8 cellular contexts compared by ENCODE assay signal in genomic region chr4:102535398-102536082, GRCh38. TPM values are rescaled to one million over a fixed set of nuclear protein-coding genes. Genes with fewer than 3 reads are reported as not detected.
DNase-seq lines count a peak whose midpoint lies in the region; ATAC-seq and TF ChIP-seq lines count a peak whose summit lies in the region.

No MANE protein-coding gene starts in this region.

- H3K9me3 ChIP-seq in mammary epithelial cell (replicated peaks; ENCODE audit: insufficient read depth, low read length) (no peaks in the 10 kb centered on the region), esophagus muscularis mucosa (no peaks in the 10 kb centered on the region), hepatocyte (ENCODE audit: low read depth) (no peaks in the 10 kb centered on the region)

- H3K4me1 ChIP-seq in mammary epithelial cell (ENCODE audit: insufficient read depth, low read length): peaks cover 29% of the 10 kb centered on the region
- H3K4me1 ChIP-seq in esophagus muscularis mucosa: peaks cover 0 to 13% (median 12%) of the 10 kb centered on the region in 4 donors
- H3K4me1 ChIP-seq in hepatocyte (ENCODE audit: insufficient read depth): peaks cover 9% of the 10 kb centered on the region

- H3K79me2 ChIP-seq in mammary epithelial cell (ENCODE audit: insufficient read depth, low read length) (peaks cover 26% of the 10 kb centered on the region), hepatocyte (peaks cover 13% of the 10 kb centered on the region)

- in situ Hi-C loops in mammary epithelial cell (cut with MboI; ENCODE audit: low sequenced_read_pairs in 2 of 2): no loop called here

- TF ChIP-seq EP300 in esophagus muscularis mucosa (IDR thresholded peaks at IDR 0.05): no peak

- no TSS peak for BruUV-seq in mammary epithelial cell (replicated peaks; lab: Mats Ljungman, UMichigan)

- DNase-seq in AG20443 (ENCODE audit: low spot score) (peak; percentile 42), mammary epithelial cell (peak; percentile 61), esophagus muscularis mucosa (ENCODE audit: extremely low spot score) (no peak), hepatocyte (ENCODE audit: low spot score) (no peak), AML-193 (lab: John Stamatoyannopoulos, UW) (no peak)
- DNase-seq in stimulated activated CD4-positive, alpha-beta T cell treated with anti-CD3 and anti-CD28 coated beads, Interleukin-4, amount 100 ng/mL, for 4 hours: no peak

- WGBS in mammary epithelial cell (ENCODE audit: low coverage, missing lambda C conversion rate): 55% methylated on average over 4 of the region's 4 CpGs
- WGBS in esophagus muscularis mucosa: 85% methylated on average over 4 of the region's 4 CpGs
- WGBS in hepatocyte (ENCODE audit: low lambda C conversion rate, missing lambda C conversion rate): 88% methylated on average over 4 of the region's 4 CpGs

- no peak for TF ChIP-seq CTCF in mammary epithelial cell (conservative IDR thresholded peaks at IDR 0.05 in 1 of 2, IDR thresholded peaks at IDR 0.05 in 1 of 2; ENCODE audit: extremely low read depth in 1 of 2, insufficient read depth in 1 of 2, low read depth in 1 of 2, low read length in 2 of 2)
- TF ChIP-seq CTCF in esophagus muscularis mucosa (IDR thresholded peaks at IDR 0.05): no peak
- no peak for TF ChIP-seq CTCF in hepatocyte (IDR thresholded peaks at IDR 0.05; ENCODE audit: poor library complexity)

- H4K20me1 ChIP-seq in mammary epithelial cell (ENCODE audit: insufficient read depth, low read length) (no peaks in the 10 kb centered on the region), hepatocyte (ENCODE audit: insufficient read depth, poor library complexity, severe bottlenecking) (no peaks in the 10 kb centered on the region)

- no peaks in the 10 kb centered on the region for H3K9me2 ChIP-seq in hepatocyte (replicated peaks; ENCODE audit: insufficient read depth)

- peak; percentile 88 for ATAC-seq in GM19463 (IDR thresholded peaks at IDR 0.05; ENCODE audit: unreplicated experiment)
- ATAC-seq in HG03460 (IDR thresholded peaks at IDR 0.05; ENCODE audit: unreplicated experiment): peak; percentile 46

- H3K27me3 ChIP-seq in mammary epithelial cell (ENCODE audit: insufficient read depth, low read length) (no peaks in the 10 kb centered on the region), esophagus muscularis mucosa (no peaks in the 10 kb centered on the region), hepatocyte (no peaks in the 10 kb centered on the region)

- dilution Hi-C loops in mammary epithelial cell (cut with HindIII; ENCODE audit: low sequenced_read_pairs): no loop called here

- no peak overlapping the region for H2AFZ ChIP-seq in mammary epithelial cell (ENCODE audit: low read depth, low read length)
- no peak overlapping the region for H2AFZ ChIP-seq in hepatocyte

- CTCF ChIA-PET in mammary epithelial cell (lab: Charles Lee; ENCODE audit: low non-redundant PET): no interaction called here

- no peak overlapping the region for H3K4me3 ChIP-seq in mammary epithelial cell (replicated peaks in 1 of 3; ENCODE audit: insufficient read depth in 1 of 3, low read depth in 2 of 3, low read length in 3 of 3)
- H3K4me3 ChIP-seq in esophagus muscularis mucosa: no peak overlapping the region
- no peak overlapping the region for H3K4me3 ChIP-seq in hepatocyte

- intact Hi-C loops in mammary epithelial cell (cut with micrococcal nuclease): loop anchor here (5.0 kb wide), 1 partner anchor 33 kb away; the partner anchor contains the start of gene NFKB1
- intact Hi-C loops in esophagus muscularis mucosa (cut with DNase I): no loop called here

- TF ChIP-seq POLR2A in esophagus muscularis mucosa (IDR thresholded peaks at IDR 0.05; ENCODE audit: low read depth): no peak

- peak overlapping the region; percentile 6 for H3K27ac ChIP-seq in mammary epithelial cell (ENCODE audit: insufficient read depth, low read depth, low read length)
- H3K27ac ChIP-seq in esophagus muscularis mucosa (replicated peaks in 1 of 4): no peak overlapping the region
- no peak overlapping the region for H3K27ac ChIP-seq in hepatocyte

- peaks cover 3% of the 10 kb centered on the region for H3K36me3 ChIP-seq in mammary epithelial cell (ENCODE audit: insufficient read depth, low read length)
- H3K36me3 ChIP-seq in esophagus muscularis mucosa: peaks cover 0 to 18% (median 5%) of the 10 kb centered on the region in 4 donors
- H3K36me3 ChIP-seq in hepatocyte (replicated peaks; ENCODE audit: insufficient read depth, low read depth): no peaks in the 10 kb centered on the region

- H3K9ac ChIP-seq in mammary epithelial cell (ENCODE audit: insufficient read depth, low read length): no peak overlapping the region

- H3K4me2 ChIP-seq in mammary epithelial cell (ENCODE audit: insufficient read depth, low read depth, low read length) (peak overlapping the region; percentile 53), hepatocyte (no peak overlapping the region)

RNA-seq across cellular contexts. Expression of gene NFKB1, which starts 34.4 kb away (rescaled TPM):
- total RNA-seq in mammary epithelial cell: 10 to 100 TPM; 23.5 to 52.9 TPM
- 25.5 TPM for polyA plus RNA-seq in mammary epithelial cell
- polyA minus RNA-seq in mammary epithelial cell: 40.6 TPM
- total RNA-seq in esophagus muscularis mucosa: 10 to 100 TPM; 31.6 to 42.1 (median 39.7) TPM
- total RNA-seq in hepatocyte: 21.9 and 22.8 TPM in 2 replicates
- 21.1 and 21.5 TPM in 2 replicates for polyA plus RNA-seq in hepatocyte

Comparison
In these comparisons a context has a peak if more than half of its experiments do, and no peak if none do; other contexts are left out.
1. DNase-seq: peak in AG20443 (single experiment) and mammary epithelial cell (single experiment); none in esophagus muscularis mucosa (single experiment), hepatocyte (single experiment), stimulated activated CD4-positive, alpha-beta T cell treated with anti-CD3 and anti-CD28 coated beads, Interleukin-4, amount 100 ng/mL, for 4 hours (0 of 2) and AML-193 (0 of 2).